Comparison of ENCODE assay signal across 8 cellular contexts in the genomic region with DNA sequence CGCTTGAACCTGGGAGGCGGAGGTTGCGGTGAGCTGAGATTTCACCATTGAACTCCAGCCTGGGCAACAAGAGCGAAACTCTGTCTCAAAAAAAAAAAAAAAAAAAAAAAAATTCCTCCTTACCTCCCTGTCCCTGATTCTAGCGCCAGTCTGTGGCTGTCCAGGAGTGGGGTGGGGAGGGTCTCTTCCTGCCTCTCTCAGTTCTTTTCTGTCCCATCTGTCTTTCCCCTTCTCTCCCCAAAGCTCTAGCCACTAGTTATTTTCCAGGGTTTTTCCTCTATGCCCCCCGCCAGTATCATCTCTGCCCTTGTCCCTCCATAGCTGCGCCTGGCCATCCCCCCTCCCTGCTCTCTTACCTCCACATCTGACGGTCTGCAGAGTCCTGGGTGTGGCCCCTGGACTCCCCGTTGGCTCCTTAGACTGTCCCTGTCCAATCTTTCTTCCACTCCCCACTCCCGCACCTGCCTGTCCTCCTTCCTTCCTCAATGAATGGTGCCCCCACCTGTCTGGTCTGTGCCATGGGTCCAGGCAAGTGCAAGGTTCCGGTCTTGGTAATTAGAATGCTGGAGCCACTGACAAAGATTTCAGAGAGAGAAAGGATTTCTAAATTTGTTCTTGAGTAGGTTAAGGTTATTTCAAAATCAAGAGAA. TPM values are rescaled to one million over a fixed set of nuclear protein-coding genes. Genes with fewer than 3 reads are reported as not detected.
DNase-seq lines count a peak whose midpoint lies in the region; ATAC-seq and TF ChIP-seq lines count a peak whose summit lies in the region.

No MANE protein-coding gene starts in this region.

- H3K27ac Mint-ChIP-seq in activated CD4-positive, alpha-beta T cell treated with anti-CD3 and anti-CD28 coated beads for 36 hours, result peak overlapping the region; percentile 91
- peak overlapping the region; percentile 86 for H3K27ac Mint-ChIP-seq in stimulated activated effector memory CD8-positive, alpha-beta T cell treated with anti-CD3 and anti-CD28 coated beads, Interleukin-12 subunit alpha, Interleukin-12 subunit beta, amount 100 ng/mL, for 72 hours

- H3K27me3 Mint-ChIP-seq in activated CD4-positive, alpha-beta T cell treated with anti-CD3 and anti-CD28 coated beads for 36 hours, result no peaks in the 10 kb centered on the region

- H3K9me3 ChIP-seq in Peyer's patch (no peaks in the 10 kb centered on the region), gastroesophageal sphincter (no peaks in the 10 kb centered on the region)

- H3K27ac ChIP-seq in Peyer's patch (peak overlapping the region in 3 of 4 donors; percentile 91 to 96 (median 95)), gastroesophageal sphincter (peak overlapping the region in 3 of 4 donors; percentile 77 to 87 (median 83))

- intact Hi-C loops in activated CD4-positive, alpha-beta T cell treated with anti-CD3 and anti-CD28 coated beads for 36 hours (cut with DNase I, micrococcal nuclease), result loop anchor here in 1 of 2 experiments (2.0 to 5.0 kb wide), 2 partner anchors 41 to 179 kb away; partner anchors contain the start of genes H3-3A and PYCR2

- H3K4me3 ChIP-seq in Peyer's patch (peak overlapping the region in 3 of 4 donors; percentile 91 to 99 (median 92)), gastroesophageal sphincter (peak overlapping the region in 1 of 2 donors; percentile 95)

- 85 to 100% methylated on average over 4 to 8 of the region's 11 CpGs for WGBS in gastroesophageal sphincter (ENCODE audit: low coverage in 1 of 2), 2 donors

- peaks cover 1% of the 10 kb centered on the region for H3K36me3 Mint-ChIP-seq in activated CD4-positive, alpha-beta T cell treated with anti-CD3 and anti-CD28 coated beads for 36 hours (ENCODE audit: low read depth)
- peaks cover 5% of the 10 kb centered on the region for H3K36me3 Mint-ChIP-seq in stimulated activated effector memory CD8-positive, alpha-beta T cell treated with anti-CD3 and anti-CD28 coated beads, Interleukin-12 subunit alpha, Interleukin-12 subunit beta, amount 100 ng/mL, for 72 hours

- H3K9me3 Mint-ChIP-seq in activated CD4-positive, alpha-beta T cell treated with anti-CD3 and anti-CD28 coated beads for 36 hours (ENCODE audit: low read depth), result no peaks in the 10 kb centered on the region
- H3K9me3 Mint-ChIP-seq in stimulated activated effector memory CD8-positive, alpha-beta T cell treated with anti-CD3 and anti-CD28 coated beads, Interleukin-12 subunit alpha, Interleukin-12 subunit beta, amount 100 ng/mL, for 72 hours, result no peaks in the 10 kb centered on the region

- H3K4me1 Mint-ChIP-seq in activated CD4-positive, alpha-beta T cell treated with anti-CD3 and anti-CD28 coated beads for 36 hours, result peaks cover 35% of the 10 kb centered on the region
- H3K4me1 Mint-ChIP-seq in stimulated activated effector memory CD8-positive, alpha-beta T cell treated with anti-CD3 and anti-CD28 coated beads, Interleukin-12 subunit alpha, Interleukin-12 subunit beta, amount 100 ng/mL, for 72 hours, result peaks cover 40% of the 10 kb centered on the region

- CTCF ChIA-PET in activated CD4-positive, alpha-beta T cell treated with anti-CD3 and anti-CD28 coated beads for 36 hours (lab: Charles Lee), result interaction anchor here (0.7 to 2.2 kb wide), 8 partner anchors 13 to 409 kb away, joined by 3 to 18 read pairs (median 4); partner anchors contain the start of genes PYCR2 and SRP9

- peak overlapping the region; percentile 89 for H3K4me3 Mint-ChIP-seq in activated CD4-positive, alpha-beta T cell treated with anti-CD3 and anti-CD28 coated beads for 36 hours
- peak overlapping the region; percentile 85 for H3K4me3 Mint-ChIP-seq in stimulated activated effector memory CD8-positive, alpha-beta T cell treated with anti-CD3 and anti-CD28 coated beads, Interleukin-12 subunit alpha, Interleukin-12 subunit beta, amount 100 ng/mL, for 72 hours

- POLR2A ChIA-PET in activated CD4-positive, alpha-beta T cell treated with anti-CD3 and anti-CD28 coated beads for 36 hours (lab: Charles Lee), result no interaction called here

- DNase-seq in activated CD4-positive, alpha-beta T cell treated with anti-CD3 and anti-CD28 coated beads for 36 hours, result no peak
- DNase-seq in activated CD4-positive, alpha-beta T cell treated with anti-CD3 and anti-CD28 coated beads for 48 hours, result no peak
- DNase-seq in Peyer's patch (no peak), omental fat pad (ENCODE audit: low spot score) (no peak), SW 1271 (lab: John Stamatoyannopoulos, UW) (no peak)
- no peak for DNase-seq in stimulated activated effector memory CD8-positive, alpha-beta T cell treated with anti-CD3 and anti-CD28 coated beads, Interleukin-12 subunit alpha, Interleukin-12 subunit beta, amount 100 ng/mL, for 72 hours (ENCODE audit: low spot score in 2 of 2)

- H3K27me3 ChIP-seq in Peyer's patch (no peaks in the 10 kb centered on the region), gastroesophageal sphincter (peaks cover 10% of the 10 kb centered on the region)

- TF ChIP-seq CTCF in Peyer's patch (IDR thresholded peaks at IDR 0.05) (no peak), gastroesophageal sphincter (IDR thresholded peaks at IDR 0.05) (no peak), omental fat pad (IDR thresholded peaks at IDR 0.05) (no peak)

- TF ChIP-seq EP300 in gastroesophageal sphincter (IDR thresholded peaks at IDR 0.05), result no peak

- no peaks in the 10 kb centered on the region for H3K36me3 ChIP-seq in Peyer's patch
- H3K36me3 ChIP-seq in gastroesophageal sphincter, result no peaks in the 10 kb centered on the region

- TF ChIP-seq POLR2A in Peyer's patch (IDR thresholded peaks at IDR 0.05) (no peak), gastroesophageal sphincter (IDR thresholded peaks at IDR 0.05) (no peak)

- H3K4me1 ChIP-seq in Peyer's patch (peaks cover 0 to 36% (median 20%) of the 10 kb centered on the region in 4 donors), gastroesophageal sphincter (peaks cover 0 to 45% (median 19%) of the 10 kb centered on the region in 3 donors)

- no peak for ATAC-seq in activated CD4-positive, alpha-beta T cell treated with anti-CD3 and anti-CD28 coated beads for 36 hours
- ATAC-seq in gastroesophageal sphincter (no peak), omental fat pad (ENCODE audit: low FRiP score) (no peak), GM18858 (IDR thresholded peaks at IDR 0.05; ENCODE audit: unreplicated experiment) (no peak)
- no peak for ATAC-seq in stimulated activated effector memory CD8-positive, alpha-beta T cell treated with anti-CD3 and anti-CD28 coated beads, Interleukin-12 subunit alpha, Interleukin-12 subunit beta, amount 100 ng/mL, for 72 hours

RNA-seq across cellular contexts. Expression of gene TMEM63A, which starts 1.6 kb away (rescaled TPM):
- total RNA-seq in activated CD4-positive, alpha-beta T cell treated with anti-CD3 and anti-CD28 coated beads for 36 hours, result 10 to 100 TPM; 47.3 to 48.0 TPM
- total RNA-seq in Peyer's patch (100 to 1,000 TPM in 3 of 4 donors, 10 to 100 TPM in 1; 77.8 to 339 (median 275) TPM), gastroesophageal sphincter (10 to 100 TPM; 10.9 to 55.9 (median 23.8) TPM), omental fat pad (10 to 100 TPM; 27.6 to 93.3 (median 41.5) TPM)

RNA-seq across cellular contexts. Expression of gene LEFTY1, which starts 5.2 kb away (rescaled TPM):
- not detected for total RNA-seq in activated CD4-positive, alpha-beta T cell treated with anti-CD3 and anti-CD28 coated beads for 36 hours
- total RNA-seq in Peyer's patch, result 10 to 100 TPM in 1 of 4 donors, 1 to 10 TPM in 3; 1.5 to 15.6 (median 5.6) TPM
- 1 to 10 TPM in 1 of 4 donors, under 1 TPM in 1, not detected in 2; 0.35 to 1.4 TPM for total RNA-seq in gastroesophageal sphincter
- total RNA-seq in omental fat pad, result under 1 TPM in 1 of 4 donors, not detected in 3; 0.44 TPM

RNA-seq across cellular contexts. Expression of gene PYCR2, which starts 40.3 kb away (rescaled TPM):
- 100 to 1,000 TPM; 106 to 126 TPM for total RNA-seq in activated CD4-positive, alpha-beta T cell treated with anti-CD3 and anti-CD28 coated beads for 36 hours
- 10 to 100 TPM; 31.1 to 46.2 (median 35.5) TPM for total RNA-seq in Peyer's patch
- total RNA-seq in gastroesophageal sphincter, result 10 to 100 TPM; 43.6 to 65.5 (median 50.6) TPM
- 10 to 100 TPM; 33.5 to 52.6 (median 45.6) TPM for total RNA-seq in omental fat pad

RNA-seq across cellular contexts. Expression of gene LEFTY2, which starts 57.3 kb away (rescaled TPM):
- not detected for total RNA-seq in activated CD4-positive, alpha-beta T cell treated with anti-CD3 and anti-CD28 coated beads for 36 hours
- total RNA-seq in Peyer's patch (not detected), gastroesophageal sphincter (1 to 10 TPM in 1 of 4 donors, not detected in 3; 1.1 TPM), omental fat pad (1 to 10 TPM in 1 of 4 donors, under 1 TPM in 2, not detected in 1; 0.36 to 4.5 (median 0.63) TPM)
